In the genomic region with DNA sequence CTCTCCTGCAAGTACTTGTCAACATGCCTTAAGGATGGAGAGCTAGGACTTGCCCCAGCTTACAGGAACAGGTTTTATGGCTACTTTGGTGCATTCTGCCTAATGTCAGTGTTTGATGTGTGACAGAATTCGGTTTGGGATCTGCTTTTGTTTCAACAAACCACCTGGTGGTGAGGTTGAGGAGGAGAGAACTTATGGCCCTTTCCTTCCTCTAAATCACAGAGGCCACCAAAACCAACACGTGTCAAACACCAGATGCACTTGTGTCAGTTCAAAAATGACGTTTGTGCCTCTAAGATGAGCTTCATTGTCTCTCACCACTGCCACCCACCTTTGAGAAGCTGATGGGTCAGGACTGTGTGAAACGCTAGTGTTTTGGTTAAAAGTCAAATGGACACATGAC, we compare ENCODE assay signal across 10 cellular contexts.
DNase-seq lines count a peak whose midpoint lies in the region; ATAC-seq and TF ChIP-seq lines count a peak whose summit lies in the region.
"Had no signal": no experiment of that assay in that cellular context is flagged by ENCODE, and none has a peak within 500 bp of the region (broad histone marks: within the 10 kb centered on the region; RNA-seq: fewer than 3 reads in every experiment).

No MANE protein-coding gene starts in this region.

- in situ Hi-C loops in GM13976 (cut with MboI; ENCODE audit: low sequenced_read_pairs, unreplicated experiment), result no loop called here

- TF ChIP-seq CTCF in GM13976 (IDR thresholded peaks at IDR 0.05; ENCODE audit: borderline replicate concordance, control extremely low read depth, extremely low read depth, insufficient read depth, missing control alignments) (no peak), fibroblast of the aortic adventitia (IDR thresholded peaks at IDR 0.05; ENCODE audit: insufficient read depth, low read length) (peak; percentile 12)

- H3K4me3 ChIP-seq in fibroblast of the aortic adventitia (ENCODE audit: low read depth, low read length), result no peak overlapping the region
- H3K4me3 ChIP-seq: ascending aorta had no signal

- DNase-seq in GM13976 (ENCODE audit: low spot score) (peak; percentile 75), fibroblast of the aortic adventitia (ENCODE audit: low read depth) (no peak), kidney tubule cell (ENCODE audit: low spot score) (no peak), inferior parietal cortex (ENCODE audit: extremely low spot score) (no peak), SIG-M5 (lab: John Stamatoyannopoulos, UW) (no peak), NCI-H345 treated with DMSO at 0.1 percent for 48 hours (lab: John Stamatoyannopoulos, UW; ENCODE audit: unreplicated experiment) (no peak)

- ATAC-seq in GM21423 (IDR thresholded peaks at IDR 0.05; ENCODE audit: unreplicated experiment), result peak; percentile 53
- ATAC-seq in HG03439 (IDR thresholded peaks at IDR 0.05; ENCODE audit: unreplicated experiment), result peak; percentile 78
- ATAC-seq: Panc1 had no signal
